8 cellular contexts compared by ENCODE assay signal in genomic region chr3:39177708-39178332, GRCh38. TPM values are rescaled to one million over a fixed set of nuclear protein-coding genes. Genes with fewer than 3 reads are reported as not detected.
A peak's percentile ranks its signal among the peaks of the same experiment; 100 is the strongest.
DNase-seq lines count a peak whose midpoint lies in the region; ATAC-seq and TF ChIP-seq lines count a peak whose summit lies in the region.

No MANE protein-coding gene starts in this region.

- H3K9me3 Mint-ChIP-seq in HFFc6: no peaks in the 10 kb centered on the region

- H2AFZ ChIP-seq in DND-41 (ENCODE audit: low read depth, low read length): peak overlapping the region; percentile 48

- peak overlapping the region; percentile 40 for H3K27ac ChIP-seq in DND-41 (ENCODE audit: low read length)
- H3K27ac ChIP-seq in lung (ENCODE audit: low read depth in 1 of 2, low read length in 1 of 2): peak overlapping the region; percentile 92 to 97

- peaks cover 37% of the 10 kb centered on the region for H3K4me1 ChIP-seq in DND-41 (ENCODE audit: insufficient read depth, low read length)
- peaks cover 14 to 18% of the 10 kb centered on the region in 2 donors for H3K4me1 ChIP-seq in lung (ENCODE audit: control insufficient read depth in 2 of 2, insufficient read depth in 2 of 2, low read length in 2 of 2)

- peak overlapping the region; percentile 58 for H3K9ac ChIP-seq in DND-41 (ENCODE audit: low read depth, low read length)

- H3K4me1 Mint-ChIP-seq in HFFc6 (ENCODE audit: low read depth): peaks cover 69% of the 10 kb centered on the region

- no peaks in the 10 kb centered on the region for H3K9me3 ChIP-seq in DND-41 (ENCODE audit: insufficient read depth, low read length, severe bottlenecking)
- no peaks in the 10 kb centered on the region for H3K9me3 ChIP-seq in lung (ENCODE audit: control insufficient read depth in 2 of 2, insufficient read depth in 1 of 2, low read length in 1 of 2)

- no peaks in the 10 kb centered on the region for H3K79me2 ChIP-seq in DND-41 (ENCODE audit: insufficient read depth, low read length)

- peak; percentile 69 for ATAC-seq in DND-41 (ENCODE audit: insufficient read depth, low read depth)
- ATAC-seq in lung (ENCODE audit: insufficient read depth, low FRiP score): peak; percentile 82

- WGBS in lung, 2 donors: 1% methylated on average over 22 to 30 of the region's 32 CpGs

- no peaks in the 10 kb centered on the region for H3K36me3 Mint-ChIP-seq in HFFc6 (ENCODE audit: low read depth)

- no peaks in the 10 kb centered on the region for H3K36me3 ChIP-seq in DND-41 (ENCODE audit: insufficient read depth, low read length)
- no peaks in the 10 kb centered on the region for H3K36me3 ChIP-seq in lung (ENCODE audit: control insufficient read depth in 2 of 2, insufficient read depth in 2 of 2, low read length in 2 of 2)

- H3K27ac Mint-ChIP-seq in HFFc6: peak overlapping the region; percentile 99

- TF ChIP-seq CTCF in DND-41 (IDR thresholded peaks at IDR 0.05; ENCODE audit: borderline replicate concordance, extremely low read depth, low read length, poor library complexity, severe bottlenecking) (no peak), HFFc6 (IDR thresholded peaks at IDR 0.05) (no peak), lung (IDR thresholded peaks at IDR 0.05; ENCODE audit: control extremely low read depth, extremely low read depth) (no peak)

- H3K27me3 Mint-ChIP-seq in HFFc6 (ENCODE audit: insufficient read depth): peaks cover 1% of the 10 kb centered on the region

- H4K20me1 ChIP-seq in DND-41 (ENCODE audit: insufficient read depth, low read length): 0 out of 2 replicates have a peak, but pooled peaks cover 13% of the 10 kb centered on the region

- H3K27me3 ChIP-seq in DND-41 (ENCODE audit: insufficient read depth, low read length, poor library complexity): peaks cover 16% of the 10 kb centered on the region
- no peaks in the 10 kb centered on the region for H3K27me3 ChIP-seq in lung (ENCODE audit: control insufficient read depth, insufficient read depth)

- DNase-seq in DND-41 (peak; percentile 85), HFFc6 (peak; percentile 91), NCI-H748 (lab: John Stamatoyannopoulos, UW; ENCODE audit: unreplicated experiment) (peak; percentile 69), lung (ENCODE audit: low spot score) (peak; percentile 90), NCI-H1694 (lab: John Stamatoyannopoulos, UW) (no peak)
- DNase-seq in activated CD8-positive, alpha-beta memory T cell treated with anti-CD3 and anti-CD28 coated beads for 1 hour (ENCODE audit: extremely low read depth in 1 of 2, low read depth in 1 of 2): peak; percentile 48 to 57
- DNase-seq in effector CD8-positive, alpha-beta T cell (lab: John Stamatoyannopoulos, UW): peak; percentile 68
- peak; percentile 50 to 70 for DNase-seq in stimulated activated CD4-positive, alpha-beta T cell treated with anti-CD3 and anti-CD28 coated beads, Interleukin-4, amount 100 ng/mL, for 48 hours (ENCODE audit: low read depth in 2 of 2)

- H3K4me2 ChIP-seq in DND-41 (ENCODE audit: insufficient read depth, low read length): peak overlapping the region; percentile 90

- H3K4me3 ChIP-seq in DND-41 (ENCODE audit: low read depth in 1 of 2, low read length in 2 of 2) (peak overlapping the region; percentile 31 to 58; a peak in 3 of 4 replicates), lung (peak overlapping the region; percentile 5)

- peak overlapping the region; percentile 92 for H3K4me3 Mint-ChIP-seq in HFFc6

RNA-seq across cellular contexts. Expression of gene XIRP1, which starts 14.6 kb away (rescaled TPM):
- total RNA-seq in HFFc6 (2021; fragmentation: NEBNext Ultra II Directional; extraction: Animal tissue kit (Norgen Biotek cat#: 25700)): not detected
- total RNA-seq in lung: under 1 TPM; 0.37 to 0.67 TPM
- polyA plus RNA-seq in lung: under 1 TPM; 0.08 to 0.81 TPM

RNA-seq across cellular contexts. Expression of gene CSRNP1, which starts 24.4 kb away (rescaled TPM):
- 10 to 100 TPM; 10.5 to 18.2 (median 12.5) TPM for total RNA-seq in HFFc6 (2021; fragmentation: NEBNext Ultra II Directional; extraction: Animal tissue kit (Norgen Biotek cat#: 25700))
- 10 to 100 TPM; 32.8 to 37.9 TPM for total RNA-seq in lung
- polyA plus RNA-seq in lung: 10 to 100 TPM; 25.2 to 97.8 TPM
